In genomic region chr17:77468897-77469296, GRCh38 we compare ENCODE assay signal across 1 cellular context.
TF ChIP-seq lines count a peak whose summit lies in the region.

No MANE protein-coding gene starts in this region.

TF ChIP-seq in H1, 55 proteins besides CTCF, POLR2A, EP300 and RAD21 (continued from another document):
- TF ChIP-seq SIX5 (IDR thresholded peaks at IDR 0.05; ENCODE audit: low read depth, low read length) (no peak), KDM4A (IDR thresholded peaks at IDR 0.05; ENCODE audit: low read depth, low read length, severe bottlenecking) (no peak), SIN3A (conservative IDR thresholded peaks at IDR 0.05 in 1 of 2, IDR thresholded peaks at IDR 0.05 in 1 of 2; ENCODE audit: low read depth in 1 of 2, low read length in 2 of 2) (no peak), POLR2AphosphoS5 (IDR thresholded peaks at IDR 0.05; ENCODE audit: low read depth, low read length) (no peak)
